9 cellular contexts compared by ENCODE assay signal in the genomic region with DNA sequence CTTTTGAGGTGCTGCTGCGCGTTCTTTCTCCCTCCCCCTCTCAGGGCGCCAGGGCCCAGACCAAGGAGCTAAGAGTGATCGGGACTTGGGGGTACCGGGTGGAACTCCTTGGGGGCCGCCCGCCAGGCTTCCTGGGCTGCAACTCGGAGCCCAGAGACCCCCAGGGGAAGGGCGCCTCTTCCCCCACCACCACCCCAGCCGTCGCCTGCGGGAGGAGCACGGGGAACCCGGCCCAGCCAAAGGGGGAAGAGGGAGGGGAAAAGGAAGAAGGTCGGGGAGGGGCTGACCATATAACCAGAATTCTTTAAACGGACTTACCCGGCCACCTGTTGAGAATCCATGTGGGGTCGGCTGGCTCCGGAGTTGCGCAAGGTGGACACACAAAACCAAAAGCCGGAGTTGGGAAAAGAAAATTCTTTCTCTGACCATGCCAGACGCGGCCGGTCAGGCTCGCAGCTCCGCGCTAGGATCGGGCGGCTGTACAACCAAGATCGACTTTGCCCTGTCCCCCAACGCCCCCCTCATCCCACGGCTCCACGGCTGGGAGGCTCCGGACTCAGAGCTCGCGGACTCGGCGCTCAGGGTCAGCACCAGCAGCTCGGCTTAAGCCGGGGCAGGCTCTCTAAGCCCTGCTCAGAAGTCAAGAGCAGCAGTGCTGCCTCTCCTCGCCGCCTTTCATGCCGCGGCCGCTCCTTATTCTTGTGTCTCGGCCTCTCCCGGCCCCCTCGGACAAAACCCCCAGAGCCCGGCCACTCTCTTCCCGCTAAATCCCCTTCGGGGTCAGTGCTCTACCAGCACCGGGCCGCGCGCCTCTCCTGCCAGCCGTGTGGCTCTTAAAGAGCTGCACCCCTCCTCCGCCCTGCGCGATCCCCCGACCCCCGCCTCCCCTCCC. TPM values are rescaled to one million over a fixed set of nuclear protein-coding genes. Genes with fewer than 3 reads are reported as not detected.
DNase-seq lines count a peak whose midpoint lies in the region; ATAC-seq, FAIRE-seq and TF ChIP-seq lines count a peak whose summit lies in the region.
"Had no signal": no experiment of that assay in that cellular context is flagged by ENCODE, and none has a peak within 500 bp of the region (broad histone marks: within the 10 kb centered on the region; RNA-seq: fewer than 3 reads in every experiment).

No MANE protein-coding gene starts in this region.

- H3K27me3 ChIP-seq in adipocyte (replicated peaks; ENCODE audit: control insufficient read depth, insufficient read depth, low read length), result peaks cover 68% of the 10 kb centered on the region

- no peak overlapping the region for H3K9ac ChIP-seq in adipocyte (ENCODE audit: low read length)

- peak overlapping the region; percentile 39 for H3K4me3 ChIP-seq in HEK293 (ENCODE audit: low read depth, low read length)
- peak overlapping the region; percentile 56 for H3K4me3 ChIP-seq in adipocyte (ENCODE audit: low read length)

- peaks cover 45 to 78% (median 64%) of the 10 kb centered on the region in 3 donors for H3K4me1 Mint-ChIP-seq in naive B cell

- DNase-seq in DMS53 (lab: John Stamatoyannopoulos, UW), result peak; percentile 54
- DNase-seq in adipocyte (ENCODE audit: low read depth), result peak; percentile 54
- DNase-seq in naive B cell, result no peak
- no peak for DNase-seq in H54 (ENCODE audit: insufficient read length, low spot score)
- no peak for DNase-seq in NCI-H128 (lab: John Stamatoyannopoulos, UW; ENCODE audit: unreplicated experiment)
- DNase-seq in NCI-H226, result no peak
- no peak for DNase-seq in C1 segment of cervical spinal cord (lab: John Stamatoyannopoulos, UW)
- DNase-seq: activated CD4-positive, alpha-beta T cell treated with anti-CD3 and anti-CD28 coated beads for 48 hours had no signal

- no peak for TF ChIP-seq POLR2A in H54 (IDR thresholded peaks at IDR 0.05; ENCODE audit: low read depth, low read length)

- no peak for FAIRE-seq in H54 (lab: Jason Lieb, UNC)

- peaks cover 0 to 25% (median 5%) of the 10 kb centered on the region in 7 donors for H3K9me3 Mint-ChIP-seq in naive B cell

- H3K4me1 ChIP-seq in HEK293 (ENCODE audit: control insufficient read depth, insufficient read depth, low read length) (no peaks in the 10 kb centered on the region), adipocyte (ENCODE audit: control insufficient read depth, insufficient read depth, low read length) (peaks cover 9% of the 10 kb centered on the region)

- TF ChIP-seq CTCF in HEK293 (tag by site-specific recombination; IDR thresholded peaks at IDR 0.05), result no peak

- H3K36me3 Mint-ChIP-seq in naive B cell, result peaks cover 0 to 7% of the 10 kb centered on the region in 2 donors

- H3K36me3 ChIP-seq in HEK293 (ENCODE audit: control insufficient read depth in 2 of 2, insufficient read depth in 1 of 2, low read length in 2 of 2) (no peaks in the 10 kb centered on the region), adipocyte (ENCODE audit: control insufficient read depth, insufficient read depth, low read length, severe bottlenecking) (no peaks in the 10 kb centered on the region)

- peak overlapping the region; percentile 48 to 84 (median 74) for H3K4me3 Mint-ChIP-seq in naive B cell

- ATAC-seq in naive B cell (ENCODE audit: low read depth in 2 of 2), result peak in 1 of 2 donors; percentile 9

- peak overlapping the region; percentile 41; the same call in 1 of the 2 replicates for H3K27ac ChIP-seq in HEK293 (ENCODE audit: extremely low read depth, low read depth, low read length)

- H3K9me3 ChIP-seq in HEK293 (ENCODE audit: control insufficient read depth, insufficient read depth, low read depth, low read length) (no peaks in the 10 kb centered on the region), adipocyte (ENCODE audit: control insufficient read depth, low read length) (no peaks in the 10 kb centered on the region)

- peak overlapping the region in 4 of 6 donors; percentile 9 to 91 (median 26) for H3K27ac Mint-ChIP-seq in naive B cell

- CTCF ChIA-PET in HEK293 (lab: Yijun Ruan, JAX), result interaction anchor here (0.7 kb wide), 1 partner anchor 58 kb away, joined by 3 read pairs; no protein-coding TSS in a partner anchor

- peaks cover 60 to 91% (median 81%) of the 10 kb centered on the region in 3 donors for H3K27me3 Mint-ChIP-seq in naive B cell

- POLR2A ChIA-PET in HEK293 (lab: Yijun Ruan, JAX), result no interaction called here

TF ChIP-seq in HEK293, 187 proteins besides CTCF, POLR2A, EP300 and RAD21:
- TF ChIP-seq, protein P1, sequence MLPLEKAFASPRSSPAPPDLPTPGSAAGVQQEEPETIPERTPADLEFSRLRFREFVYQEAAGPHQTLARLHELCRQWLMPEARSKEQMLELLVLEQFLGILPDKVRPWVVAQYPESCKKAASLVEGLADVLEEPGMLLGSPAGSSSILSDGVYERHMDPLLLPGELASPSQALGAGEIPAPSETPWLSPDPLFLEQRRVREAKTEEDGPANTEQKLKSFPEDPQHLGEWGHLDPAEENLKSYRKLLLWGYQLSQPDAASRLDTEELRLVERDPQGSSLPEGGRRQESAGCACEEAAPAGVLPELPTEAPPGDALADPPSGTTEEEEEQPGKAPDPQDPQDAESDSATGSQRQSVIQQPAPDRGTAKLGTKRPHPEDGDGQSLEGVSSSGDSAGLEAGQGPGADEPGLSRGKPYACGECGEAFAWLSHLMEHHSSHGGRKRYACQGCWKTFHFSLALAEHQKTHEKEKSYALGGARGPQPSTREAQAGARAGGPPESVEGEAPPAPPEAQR (tag by site-specific recombination; IDR thresholded peaks at IDR 0.05), result no peak
- TF ChIP-seq, protein P2, sequence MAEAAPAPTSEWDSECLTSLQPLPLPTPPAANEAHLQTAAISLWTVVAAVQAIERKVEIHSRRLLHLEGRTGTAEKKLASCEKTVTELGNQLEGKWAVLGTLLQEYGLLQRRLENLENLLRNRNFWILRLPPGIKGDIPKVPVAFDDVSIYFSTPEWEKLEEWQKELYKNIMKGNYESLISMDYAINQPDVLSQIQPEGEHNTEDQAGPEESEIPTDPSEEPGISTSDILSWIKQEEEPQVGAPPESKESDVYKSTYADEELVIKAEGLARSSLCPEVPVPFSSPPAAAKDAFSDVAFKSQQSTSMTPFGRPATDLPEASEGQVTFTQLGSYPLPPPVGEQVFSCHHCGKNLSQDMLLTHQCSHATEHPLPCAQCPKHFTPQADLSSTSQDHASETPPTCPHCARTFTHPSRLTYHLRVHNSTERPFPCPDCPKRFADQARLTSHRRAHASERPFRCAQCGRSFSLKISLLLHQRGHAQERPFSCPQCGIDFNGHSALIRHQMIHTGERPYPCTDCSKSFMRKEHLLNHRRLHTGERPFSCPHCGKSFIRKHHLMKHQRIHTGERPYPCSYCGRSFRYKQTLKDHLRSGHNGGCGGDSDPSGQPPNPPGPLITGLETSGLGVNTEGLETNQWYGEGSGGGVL (tag by site-specific recombination; IDR thresholded peaks at IDR 0.05), result peak; percentile 44; the same call in 1 of the 2 replicates
- TF ChIP-seq ZNF341 (tag by site-specific recombination; IDR thresholded peaks at IDR 0.05; ENCODE audit: low read depth) (peak; percentile 74), ZNF16 (tag by site-specific recombination; IDR thresholded peaks at IDR 0.05; ENCODE audit: low read depth) (no peak), GLIS2 (tag by site-specific recombination; IDR thresholded peaks at IDR 0.05) (peak; percentile 42; the same call in 1 of the 2 replicates), SCRT2 (tag by site-specific recombination; IDR thresholded peaks at IDR 0.05) (peak; percentile 78), MZF1 (tag by site-specific recombination; IDR thresholded peaks at IDR 0.05; ENCODE audit: borderline replicate concordance) (no peak)

RNA-seq across cellular contexts. Expression of gene SIX3, which starts 6.3 kb away (rescaled TPM):
- polyA plus RNA-seq in naive B cell (ENCODE audit: low read depth in 6 of 6), result not detected

Comparison
In these comparisons a context has a peak if more than half of its experiments do, and no peak if none do; other contexts are left out.
1. DNase-seq: peak in DMS53 (single experiment) and adipocyte (single experiment); none in naive B cell (single experiment), H54 (single experiment), NCI-H128 (single experiment), NCI-H226 (single experiment) and C1 segment of cervical spinal cord (0 of 14).